ENCODE assay signal across 9 cellular contexts in the genomic region with DNA sequence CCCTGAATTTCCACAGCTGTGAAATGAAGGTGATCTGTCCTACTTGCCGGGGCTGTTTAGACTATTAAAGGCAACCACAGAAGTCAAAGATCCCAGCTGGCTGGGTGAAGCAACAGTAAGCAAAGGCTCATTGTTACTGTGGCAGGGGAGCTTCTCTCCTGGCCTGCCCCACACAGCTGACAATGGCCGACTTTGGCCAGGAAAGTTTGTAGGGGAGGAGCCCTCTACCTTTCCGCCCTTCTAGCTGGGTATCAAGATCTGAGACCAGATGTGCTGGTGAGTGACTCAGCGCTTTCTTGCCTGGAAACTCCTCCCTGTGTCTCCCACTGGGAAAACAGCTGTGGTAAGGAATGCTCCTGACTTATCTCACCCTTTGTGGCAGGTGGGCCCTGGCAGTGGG. TPM values are rescaled to one million over a fixed set of nuclear protein-coding genes. Genes with fewer than 3 reads are reported as not detected.
A peak's percentile ranks its signal among the peaks of the same experiment; 100 is the strongest.
DNase-seq lines count a peak whose midpoint lies in the region; ATAC-seq, FAIRE-seq and TF ChIP-seq lines count a peak whose summit lies in the region.
"Had no signal": no experiment of that assay in that cellular context is flagged by ENCODE, and none has a peak within 500 bp of the region (broad histone marks: within the 10 kb centered on the region; RNA-seq: fewer than 3 reads in every experiment).

No MANE protein-coding gene starts in this region.

- H3K4me3 Mint-ChIP-seq in astrocyte (ENCODE audit: unreplicated experiment), result no peak overlapping the region
- H3K4me3 Mint-ChIP-seq in endothelial cell (ENCODE audit: unreplicated experiment), result no peak overlapping the region

- in situ Hi-C loops in IMR-90 (cut with MboI; ENCODE audit: low sequenced_read_pairs), result loop anchor here (10.0 kb wide), 2 partner anchors 326 to 536 kb away; no protein-coding TSS in a partner anchor
- in situ Hi-C loops in HepG2 (cut with HindIII; ENCODE audit: extremely low pct_ligation_motif_present, low pct_unique_long_range_greater_than_20kb), result loop anchor here (25.0 kb wide), 1 partner anchor 262 kb away; no protein-coding TSS in a partner anchor

- BruUV-seq in IMR-90 (replicated peaks; lab: Mats Ljungman, UMichigan), result no TSS peak
- no TSS peak for BruUV-seq in HepG2 (replicated peaks; lab: Mats Ljungman, UMichigan)

- peak overlapping the region in 1 of 2 experiments; percentile 26; a peak in 1 of 4 replicates for H4K8ac ChIP-seq in IMR-90 (ENCODE audit: low read depth in 2 of 2, low read length in 2 of 2)

- H2BK5ac ChIP-seq in IMR-90 (ENCODE audit: low read depth, low read length, poor library complexity, severe bottlenecking), result no peak overlapping the region

- H2BK120ac ChIP-seq in IMR-90 (ENCODE audit: low read depth, low read length), result peak overlapping the region; percentile 41

- H3K4me1 ChIP-seq in IMR-90 (ENCODE audit: control insufficient read depth, insufficient read depth, low read length), result peaks cover 8% of the 10 kb centered on the region
- H3K4me1 ChIP-seq in astrocyte (ENCODE audit: insufficient read depth, low read length), result peaks cover 3% of the 10 kb centered on the region
- H3K4me1 ChIP-seq in HepG2 (ENCODE audit: insufficient read depth, low read length), result peaks cover 83% of the 10 kb centered on the region

- dilution Hi-C loops in IMR-90 (cut with HindIII; ENCODE audit: low sequenced_read_pairs, unreplicated experiment), result no loop called here

- H4K20me1 ChIP-seq in IMR-90 (ENCODE audit: insufficient read depth, low read length) (no peaks in the 10 kb centered on the region), astrocyte (ENCODE audit: insufficient read depth, low read length) (no peaks in the 10 kb centered on the region), HepG2 (ENCODE audit: insufficient read depth, low read length) (no peaks in the 10 kb centered on the region)

- H2AFZ ChIP-seq in IMR-90 (replicated peaks; ENCODE audit: low read length, poor library complexity) (peak overlapping the region; percentile 29), astrocyte (ENCODE audit: low read depth, low read length) (no peak overlapping the region), HepG2 (ENCODE audit: low read length) (no peak overlapping the region)

- TF ChIP-seq EP300 in HepG2 (IDR thresholded peaks at IDR 0.05; ENCODE audit: low read depth in 2 of 2, low read length in 2 of 2) (peak; percentile 58 to 89; a peak in 3 of 4 replicates), HepG2 (CRISPR knock-in tag; IDR thresholded peaks at IDR 0.05; ENCODE audit: borderline replicate concordance) (peak; percentile 90)

- H3K9me3 ChIP-seq in IMR-90 (ENCODE audit: control insufficient read depth, insufficient read depth, low read length) (no peaks in the 10 kb centered on the region), astrocyte (ENCODE audit: insufficient read depth, low read depth, low read length) (no peaks in the 10 kb centered on the region), HepG2 (ENCODE audit: low read length) (no peaks in the 10 kb centered on the region)

- FAIRE-seq in astrocyte (lab: Jason Lieb, UNC) (no peak), HepG2 (lab: Jason Lieb, UNC) (peak; percentile 99)

- no CpG with 5 or more reads among the region's 4 CpGs for WGBS in IMR-90 (ENCODE audit: extremely low coverage in 2 of 2, insufficient read length in 1 of 2), 2 experiments
- WGBS in HepG2 (ENCODE audit: low lambda C conversion rate), result 0% methylated on average over 1 of the region's 4 CpGs

- H3K9me3 Mint-ChIP-seq in astrocyte (ENCODE audit: unreplicated experiment), result no peaks in the 10 kb centered on the region
- H3K9me3 Mint-ChIP-seq in endothelial cell (ENCODE audit: unreplicated experiment), result no peaks in the 10 kb centered on the region

- TF ChIP-seq RAD21 in IMR-90 (IDR thresholded peaks at IDR 0.05; ENCODE audit: low read length) (no peak), HepG2 (CRISPR knock-in tag; IDR thresholded peaks at IDR 0.05) (no peak)

- no peak overlapping the region for H3K4me3 ChIP-seq in IMR-90 (ENCODE audit: insufficient read depth, low read depth, low read length)
- no peak overlapping the region for H3K4me3 ChIP-seq in astrocyte (ENCODE audit: insufficient read depth, low read depth, low read length)
- H3K4me3 ChIP-seq in HepG2 (replicated peaks in 1 of 3; ENCODE audit: insufficient read depth in 1 of 3, low read depth in 2 of 3, low read length in 3 of 3), result peak overlapping the region; percentile 43 to 52 (median 43); a peak in 4 of 6 replicates

- H3K4me1 Mint-ChIP-seq in astrocyte (ENCODE audit: low read depth, unreplicated experiment) (peaks cover 17% of the 10 kb centered on the region), endothelial cell (ENCODE audit: unreplicated experiment) (no peaks in the 10 kb centered on the region)

- H3K27ac ChIP-seq in IMR-90 (ENCODE audit: insufficient read depth, low read length), result no peak overlapping the region
- no peak overlapping the region for H3K27ac ChIP-seq in astrocyte (ENCODE audit: low read depth, low read length)
- peak overlapping the region; percentile 61 for H3K27ac ChIP-seq in HepG2 (ENCODE audit: extremely low read length, insufficient read depth, low read length)

- no peak overlapping the region for H3K9ac ChIP-seq in IMR-90 (ENCODE audit: low read depth, low read length)
- H3K9ac ChIP-seq in astrocyte (ENCODE audit: low read length), result no peak overlapping the region
- peak overlapping the region; percentile 57 for H3K9ac ChIP-seq in HepG2 (ENCODE audit: insufficient read depth, low read depth, low read length)

- peak overlapping the region; percentile 26; the same call in 1 of the 3 replicates for H2BK15ac ChIP-seq in IMR-90 (ENCODE audit: low read depth, low read length)

- no peak for TF ChIP-seq CTCF in IMR-90 (conservative IDR thresholded peaks at IDR 0.05; ENCODE audit: low read depth, low read length)
- no peak for TF ChIP-seq CTCF in astrocyte (IDR thresholded peaks at IDR 0.05; ENCODE audit: insufficient read depth, low read depth, low read length)
- TF ChIP-seq CTCF in HepG2 (CRISPR knock-in tag; IDR thresholded peaks at IDR 0.05), result no peak
- no peak for TF ChIP-seq CTCF in endothelial cell (IDR thresholded peaks at IDR 0.05; ENCODE audit: unreplicated experiment)

- H3K79me1 ChIP-seq in IMR-90 (ENCODE audit: low read depth in 1 of 2, low read length in 2 of 2), result no peaks in the 10 kb centered on the region

- POLR2A ChIA-PET in IMR-90 (lab: Charles Lee; ENCODE audit: unreplicated experiment), result interaction anchor here (0.6 kb wide), 1 partner anchor 10 kb away, joined by 3 read pairs; no protein-coding TSS in a partner anchor
- POLR2A ChIA-PET in HepG2 (lab: Yijun Ruan, JAX), result interaction anchor here (0.9 to 1.3 kb wide), 5 partner anchors 8 to 341 kb away, joined by 3 to 8 read pairs (median 5); partner anchors contain the start of genes ANKRD17 and RASSF6

- CTCF ChIA-PET in IMR-90 (lab: Yijun Ruan, JAX), result no interaction called here
- CTCF ChIA-PET in HepG2 (lab: Yijun Ruan, JAX; ENCODE audit: low intra/inter-chr PET ratio, low total read pairs), result no interaction called here

- ATAC-seq in IMR-90 (ENCODE audit: low read depth), result peak; percentile 77
- peak; percentile 98 for ATAC-seq in HepG2
- no peak for ATAC-seq in HG03135 (IDR thresholded peaks at IDR 0.05; ENCODE audit: unreplicated experiment)

- H3K27me3 ChIP-seq in IMR-90 (ENCODE audit: control insufficient read depth, insufficient read depth, low read length) (no peaks in the 10 kb centered on the region), astrocyte (ENCODE audit: insufficient read depth, low read length) (no peaks in the 10 kb centered on the region), HepG2 (ENCODE audit: control insufficient read depth in 1 of 2, insufficient read depth in 2 of 2, low read length in 2 of 2) (no peaks in the 10 kb centered on the region)

- no peak overlapping the region for H3K18ac ChIP-seq in IMR-90 (ENCODE audit: low read depth, low read length)

- no peak for TF ChIP-seq POLR2A in IMR-90 (IDR thresholded peaks at IDR 0.05; ENCODE audit: low read depth, low read length)
- peak in 1 of 2 experiments; percentile 50; a peak in 1 of 4 replicates for TF ChIP-seq POLR2A in HepG2 (IDR thresholded peaks at IDR 0.05; ENCODE audit: insufficient read depth in 1 of 2, low read depth in 2 of 2, low read length in 2 of 2)

- no peak overlapping the region; the same call in 1 of the 2 replicates for H4K91ac ChIP-seq in IMR-90 (ENCODE audit: insufficient read depth, low read depth, low read length)

- DNase-seq in DMS 273 (lab: John Stamatoyannopoulos, UW; ENCODE audit: unreplicated experiment) (peak; percentile 67), IMR-90 (peak; percentile 73), astrocyte (ENCODE audit: low read depth) (peak; percentile 70), HepG2 (ENCODE audit: low spot score) (peak; percentile 95), endothelial cell (ENCODE audit: low spot score) (no peak), superior temporal gyrus (ENCODE audit: extremely low spot score) (no peak), GM19240 (ENCODE audit: insufficient read length, low spot score) (no peak)
- DNase-seq: activated CD4-positive, alpha-beta T cell treated with anti-CD3 and anti-CD28 coated beads, Interleukin-2, amount 50 U/mL, for 1 hour had no signal

- no peak overlapping the region for H2AK9ac ChIP-seq in IMR-90 (replicated peaks; ENCODE audit: low read depth, low read length, poor library complexity)

- intact Hi-C loops in IMR-90 (cut with micrococcal nuclease), result no loop called here
- intact Hi-C loops in HepG2 (cut with micrococcal nuclease; ENCODE audit: unreplicated experiment), result loop anchor here (1.0 kb wide), 1 partner anchor 9 kb away; no protein-coding TSS in a partner anchor

- H3K14ac ChIP-seq in IMR-90 (replicated peaks; ENCODE audit: low read depth, low read length), result peak overlapping the region; percentile 64; the same call in 1 of the 2 replicates

- H3K27me3 Mint-ChIP-seq in astrocyte (ENCODE audit: low read depth, unreplicated experiment) (no peaks in the 10 kb centered on the region), endothelial cell (ENCODE audit: unreplicated experiment) (no peaks in the 10 kb centered on the region)

- H3K23ac ChIP-seq in IMR-90 (ENCODE audit: low read depth, low read length), result no peak overlapping the region

- H4K5ac ChIP-seq in IMR-90 (ENCODE audit: low read depth, low read length), result no peak overlapping the region; the same call in 1 of the 2 replicates

- peak overlapping the region; percentile 48 for H3K4ac ChIP-seq in IMR-90 (ENCODE audit: low read depth, low read length)

- H3K56ac ChIP-seq in IMR-90 (ENCODE audit: extremely low read depth, insufficient read depth, low read length), result no peak overlapping the region

- H3K27ac Mint-ChIP-seq in astrocyte (ENCODE audit: unreplicated experiment) (peak overlapping the region; percentile 64), endothelial cell (ENCODE audit: unreplicated experiment) (no peak overlapping the region)

- H3K9me1 ChIP-seq in IMR-90 (ENCODE audit: insufficient read depth, low read length), result no peaks in the 10 kb centered on the region

- no peak overlapping the region for H3K4me2 ChIP-seq in IMR-90 (ENCODE audit: low read depth, low read length)
- peak overlapping the region; percentile 6 for H3K4me2 ChIP-seq in astrocyte (ENCODE audit: low read length)
- H3K4me2 ChIP-seq in HepG2 (ENCODE audit: low read depth, low read length), result peak overlapping the region; percentile 75

- peak overlapping the region; percentile 67 for H2BK20ac ChIP-seq in IMR-90 (ENCODE audit: low read depth, low read length)

- H3K36me3 Mint-ChIP-seq in astrocyte (ENCODE audit: low read depth, unreplicated experiment) (no peaks in the 10 kb centered on the region), endothelial cell (ENCODE audit: low read depth, unreplicated experiment) (no peaks in the 10 kb centered on the region)

- no peaks in the 10 kb centered on the region for H3K36me3 ChIP-seq in IMR-90 (ENCODE audit: control insufficient read depth, insufficient read depth, low read length)
- H3K36me3 ChIP-seq in astrocyte (ENCODE audit: insufficient read depth, low read length), result no peaks in the 10 kb centered on the region
- H3K36me3 ChIP-seq in HepG2 (replicated peaks in 1 of 2; ENCODE audit: control insufficient read depth in 1 of 2, insufficient read depth in 2 of 2, low read length in 2 of 2), result no peaks in the 10 kb centered on the region

- no peak overlapping the region; the same call in 1 of the 2 replicates for H2AK5ac ChIP-seq in IMR-90 (ENCODE audit: low read depth, low read length)

- H3K79me2 ChIP-seq in astrocyte (ENCODE audit: insufficient read depth, low read length) (no peaks in the 10 kb centered on the region), HepG2 (ENCODE audit: insufficient read depth, low read length) (no peaks in the 10 kb centered on the region)

RNA-seq across cellular contexts. Expression of gene RASSF6, which starts 21.1 kb away (rescaled TPM):
- total RNA-seq in IMR-90 (2012; rRNA removed) (not detected in 2 replicates), astrocyte (0.07 and 0.14 TPM in 2 replicates), HepG2 (2016; rRNA removed; fragmentation: Illumina TruSeq; extraction: Trizol) (0.11 and 0.42 TPM in 2 replicates), endothelial cell (ENCODE audit: unreplicated experiment) (not detected)
- polyA plus RNA-seq in IMR-90 (2012; rRNA removed) (not detected in 2 replicates), HepG2 (2011; rRNA removed) (0.03 and 0.04 TPM in 2 replicates)
- under 0.01 TPM in 1 of 2 replicates, not detected in the other for polyA plus RNA-seq in IMR-90 (2012; cell fraction: cytosol; rRNA removed)
- polyA plus RNA-seq in IMR-90 (2012; cell fraction: nucleus; rRNA removed; ENCODE audit: low replicate concordance), result not detected in 2 replicates
- not detected in 2 replicates for total RNA-seq in HepG2 (2016; cell fraction: cytosol; rRNA removed; fragmentation: Illumina TruSeq; extraction: Trizol; ENCODE audit: low read depth)
- 0.13 and 0.24 TPM in 2 replicates for total RNA-seq in HepG2 (2016; cell fraction: insoluble cytoplasmic fraction; rRNA removed; fragmentation: Illumina TruSeq; extraction: Trizol)
- 0.06 TPM in 1 of 2 replicates, not detected in the other for total RNA-seq in HepG2 (2016; cell fraction: membrane; rRNA removed; fragmentation: Illumina TruSeq; extraction: Trizol)
- total RNA-seq in HepG2 (2016; cell fraction: nucleus; rRNA removed; fragmentation: Illumina TruSeq; extraction: Trizol), result 0.09 and 0.25 TPM in 2 replicates
- polyA plus RNA-seq in HepG2 (2011; cell fraction: cytosol; rRNA removed), result 0.01 and 0.03 TPM in 2 replicates
- polyA plus RNA-seq in HepG2 (2011; cell fraction: nucleus; rRNA removed), result 0.03 and 0.06 TPM in 2 replicates
- polyA plus RNA-seq in HepG2 (2012), result 0.03 TPM in 1 of 2 replicates, not detected in the other
- polyA plus RNA-seq in HepG2 (2016; cell fraction: cytosol; fragmentation: Illumina TruSeq; extraction: Trizol; ENCODE audit: low read depth), result 0.25 TPM in 1 of 2 replicates, not detected in the other
- 0.23 and 0.33 TPM in 2 replicates for polyA plus RNA-seq in HepG2 (2016; cell fraction: insoluble cytoplasmic fraction; fragmentation: Illumina TruSeq; extraction: Trizol; ENCODE audit: low read depth)
- 0.05 and 0.12 TPM in 2 replicates for polyA plus RNA-seq in HepG2 (2016; cell fraction: membrane; fragmentation: Illumina TruSeq; extraction: Trizol; ENCODE audit: low read depth)
- 0.25 and 0.49 TPM in 2 replicates for polyA plus RNA-seq in HepG2 (2016; cell fraction: nucleus; fragmentation: Illumina TruSeq; extraction: Trizol; ENCODE audit: insufficient read depth, low read depth)
- 0.07 and 0.10 TPM in 2 replicates for polyA minus RNA-seq in HepG2 (2011; rRNA and poly(A)+ RNA removed; ENCODE audit: low replicate concordance)
- polyA minus RNA-seq in HepG2 (2011; cell fraction: cytosol; rRNA and poly(A)+ RNA removed), result not detected in 2 replicates
- polyA minus RNA-seq in HepG2 (2011; cell fraction: nucleus; rRNA and poly(A)+ RNA removed), result 0.26 TPM in 1 of 2 replicates, not detected in the other

Comparison
In these comparisons a context has a peak if more than half of its experiments do, and no peak if none do; other contexts are left out.
1. DNase-seq: peak in DMS 273 (single experiment), IMR-90 (single experiment), astrocyte (single experiment) and HepG2 (single experiment); none in endothelial cell (single experiment), superior temporal gyrus (single experiment) and GM19240 (single experiment).
2. H3K4me3 ChIP-seq: peak in HepG2 (3 of 3); none in IMR-90 (single experiment) and astrocyte (single experiment).